8 cellular contexts compared by ENCODE assay signal in the genomic region with DNA sequence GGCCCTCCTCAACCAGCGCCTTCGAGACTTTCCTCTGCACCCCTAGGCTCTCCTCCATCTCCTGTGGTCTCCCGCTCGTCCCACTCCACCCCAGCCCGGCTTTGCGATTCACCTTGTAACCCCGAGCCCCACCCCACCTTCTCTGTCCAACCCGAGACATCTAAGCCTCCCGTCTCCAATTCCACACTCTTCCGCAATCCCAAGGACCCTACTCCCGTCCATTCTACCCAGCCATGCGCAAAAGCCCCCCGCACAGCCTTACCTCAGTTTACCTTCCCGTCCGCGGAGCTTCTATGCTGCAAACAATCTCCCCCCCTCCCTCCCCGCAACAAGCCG. TPM values are rescaled to one million over a fixed set of nuclear protein-coding genes. Genes with fewer than 3 reads are reported as not detected.
DNase-seq lines count a peak whose midpoint lies in the region; ATAC-seq lines count a peak whose summit lies in the region.

No MANE protein-coding gene starts in this region.

- H3K4me3 Mint-ChIP-seq in activated T-helper 1 cell treated with anti-CD3 and anti-CD28 coated beads, Interleukin-12 subunit alpha, Interleukin-12 subunit beta, Interleukin-2, Interleukin-4 antibody, amounts not matched to agents 30 ng/mL and 10 ng/mL and 1 ng/mL, durations not matched to agents 14 hours and 24 hours and 36 hours, result peak overlapping the region; percentile 91

- H3K27ac Mint-ChIP-seq in activated T-helper 1 cell treated with anti-CD3 and anti-CD28 coated beads, Interleukin-12 subunit alpha, Interleukin-12 subunit beta, Interleukin-2, Interleukin-4 antibody, amounts not matched to agents 30 ng/mL and 10 ng/mL and 1 ng/mL, durations not matched to agents 14 hours and 24 hours and 36 hours, result peak overlapping the region; percentile 100

- no peaks in the 10 kb centered on the region for H3K9me3 Mint-ChIP-seq in activated T-helper 1 cell treated with anti-CD3 and anti-CD28 coated beads, Interleukin-12 subunit alpha, Interleukin-12 subunit beta, Interleukin-2, Interleukin-4 antibody, amounts not matched to agents 30 ng/mL and 10 ng/mL and 1 ng/mL, durations not matched to agents 14 hours and 24 hours and 36 hours

- no peak for DNase-seq in activated T-helper 1 cell treated with anti-CD3 and anti-CD28 coated beads, Interleukin-12 subunit alpha, Interleukin-12 subunit beta, Interleukin-2, Interleukin-4 antibody, amounts not matched to agents 30 ng/mL and 10 ng/mL and 1 ng/mL, durations not matched to agents 14 hours and 24 hours and 36 hours (ENCODE audit: low spot score)
- DNase-seq in cerebellar cortex (ENCODE audit: low spot score) (no peak), inferior parietal cortex (ENCODE audit: extremely low spot score) (no peak), DMS 273 (lab: John Stamatoyannopoulos, UW; ENCODE audit: unreplicated experiment) (no peak)

- H3K27me3 ChIP-seq in iPS-18a (ENCODE audit: control insufficient read depth, insufficient read depth, low read length), result no peaks in the 10 kb centered on the region
- H3K27me3 ChIP-seq in stomach smooth muscle (ENCODE audit: control insufficient read depth in 1 of 2, insufficient read depth in 2 of 2, low read length in 2 of 2), result no peaks in the 10 kb centered on the region

- intact Hi-C loops in activated T-helper 1 cell treated with anti-CD3 and anti-CD28 coated beads, Interleukin-12 subunit alpha, Interleukin-12 subunit beta, Interleukin-2, Interleukin-4 antibody, amounts not matched to agents 30 ng/mL and 10 ng/mL and 1 ng/mL, durations not matched to agents 14 hours and 24 hours and 36 hours (cut with micrococcal nuclease), result no loop called here

- H3K9me3 ChIP-seq in iPS-18a (ENCODE audit: control insufficient read depth, low read depth, low read length) (no peaks in the 10 kb centered on the region), stomach smooth muscle (ENCODE audit: control insufficient read depth in 2 of 2, low read length in 2 of 2) (no peaks in the 10 kb centered on the region)

- H3K27ac ChIP-seq in iPS-18a (ENCODE audit: low read length), result peak overlapping the region; percentile 99
- H3K27ac ChIP-seq in stomach smooth muscle (ENCODE audit: low read length), result peak overlapping the region; percentile 95

- H3K9ac ChIP-seq in iPS-18a (ENCODE audit: low read length) (peak overlapping the region; percentile 87), stomach smooth muscle (ENCODE audit: low read length in 2 of 2) (peak overlapping the region; percentile 95 to 97)

- peaks cover 49% of the 10 kb centered on the region for H3K4me1 Mint-ChIP-seq in activated T-helper 1 cell treated with anti-CD3 and anti-CD28 coated beads, Interleukin-12 subunit alpha, Interleukin-12 subunit beta, Interleukin-2, Interleukin-4 antibody, amounts not matched to agents 30 ng/mL and 10 ng/mL and 1 ng/mL, durations not matched to agents 14 hours and 24 hours and 36 hours (ENCODE audit: low read depth)

- H3K36me3 ChIP-seq in iPS-18a (ENCODE audit: control insufficient read depth, low read depth, low read length) (peaks cover 12% of the 10 kb centered on the region), stomach smooth muscle (ENCODE audit: control insufficient read depth in 2 of 2, insufficient read depth in 2 of 2, low read length in 2 of 2) (peaks cover 5 to 16% of the 10 kb centered on the region in 2 donors)

- H3K36me3 Mint-ChIP-seq in activated T-helper 1 cell treated with anti-CD3 and anti-CD28 coated beads, Interleukin-12 subunit alpha, Interleukin-12 subunit beta, Interleukin-2, Interleukin-4 antibody, amounts not matched to agents 30 ng/mL and 10 ng/mL and 1 ng/mL, durations not matched to agents 14 hours and 24 hours and 36 hours (ENCODE audit: low read depth), result peaks cover 26% of the 10 kb centered on the region

- H3K4me3 ChIP-seq in iPS-18a (ENCODE audit: low read length) (peak overlapping the region; percentile 89), stomach smooth muscle (ENCODE audit: low read length in 2 of 2) (peak overlapping the region; percentile 96 to 97)

- peak; percentile 0 for ATAC-seq in GM18868 (IDR thresholded peaks at IDR 0.05; ENCODE audit: unreplicated experiment)
- peak; percentile 2 for ATAC-seq in HG02884 (IDR thresholded peaks at IDR 0.05; ENCODE audit: unreplicated experiment)

- no peaks in the 10 kb centered on the region for H3K4me1 ChIP-seq in iPS-18a (ENCODE audit: control insufficient read depth, low read depth, low read length)
- peaks cover 54% of the 10 kb centered on the region for H3K4me1 ChIP-seq in stomach smooth muscle (ENCODE audit: control insufficient read depth, insufficient read depth, low read length)

- H3K27me3 Mint-ChIP-seq in activated T-helper 1 cell treated with anti-CD3 and anti-CD28 coated beads, Interleukin-12 subunit alpha, Interleukin-12 subunit beta, Interleukin-2, Interleukin-4 antibody, amounts not matched to agents 30 ng/mL and 10 ng/mL and 1 ng/mL, durations not matched to agents 14 hours and 24 hours and 36 hours (ENCODE audit: insufficient read depth), result no peaks in the 10 kb centered on the region

RNA-seq across cellular contexts. Expression of a gene that starts 0.2 kb away (rescaled TPM):
- 29.0 and 30.9 TPM in 2 replicates for total RNA-seq in activated T-helper 1 cell treated with anti-CD3 and anti-CD28 coated beads, Interleukin-12 subunit alpha, Interleukin-12 subunit beta, Interleukin-2, Interleukin-4 antibody, amounts not matched to agents 30 ng/mL and 10 ng/mL and 1 ng/mL, durations not matched to agents 14 hours and 24 hours and 36 hours

RNA-seq across cellular contexts. Expression of a gene that starts 12.5 kb away (rescaled TPM):
- 42.3 and 45.2 TPM in 2 replicates for total RNA-seq in activated T-helper 1 cell treated with anti-CD3 and anti-CD28 coated beads, Interleukin-12 subunit alpha, Interleukin-12 subunit beta, Interleukin-2, Interleukin-4 antibody, amounts not matched to agents 30 ng/mL and 10 ng/mL and 1 ng/mL, durations not matched to agents 14 hours and 24 hours and 36 hours

RNA-seq across cellular contexts. Expression of a gene that starts 33.3 kb away (rescaled TPM):
- total RNA-seq in activated T-helper 1 cell treated with anti-CD3 and anti-CD28 coated beads, Interleukin-12 subunit alpha, Interleukin-12 subunit beta, Interleukin-2, Interleukin-4 antibody, amounts not matched to agents 30 ng/mL and 10 ng/mL and 1 ng/mL, durations not matched to agents 14 hours and 24 hours and 36 hours, result 89.6 and 91.0 TPM in 2 replicates
